In genomic region chrX:40871385-40872082, GRCh38 we compare ENCODE assay signal across 1 cellular context.
TF ChIP-seq lines count a peak whose summit lies in the region.

No MANE protein-coding gene starts in this region.

TF ChIP-seq in GM12878, 131 proteins besides CTCF, POLR2A, EP300 and RAD21 (continued from another document):
- TF ChIP-seq, protein P1, sequence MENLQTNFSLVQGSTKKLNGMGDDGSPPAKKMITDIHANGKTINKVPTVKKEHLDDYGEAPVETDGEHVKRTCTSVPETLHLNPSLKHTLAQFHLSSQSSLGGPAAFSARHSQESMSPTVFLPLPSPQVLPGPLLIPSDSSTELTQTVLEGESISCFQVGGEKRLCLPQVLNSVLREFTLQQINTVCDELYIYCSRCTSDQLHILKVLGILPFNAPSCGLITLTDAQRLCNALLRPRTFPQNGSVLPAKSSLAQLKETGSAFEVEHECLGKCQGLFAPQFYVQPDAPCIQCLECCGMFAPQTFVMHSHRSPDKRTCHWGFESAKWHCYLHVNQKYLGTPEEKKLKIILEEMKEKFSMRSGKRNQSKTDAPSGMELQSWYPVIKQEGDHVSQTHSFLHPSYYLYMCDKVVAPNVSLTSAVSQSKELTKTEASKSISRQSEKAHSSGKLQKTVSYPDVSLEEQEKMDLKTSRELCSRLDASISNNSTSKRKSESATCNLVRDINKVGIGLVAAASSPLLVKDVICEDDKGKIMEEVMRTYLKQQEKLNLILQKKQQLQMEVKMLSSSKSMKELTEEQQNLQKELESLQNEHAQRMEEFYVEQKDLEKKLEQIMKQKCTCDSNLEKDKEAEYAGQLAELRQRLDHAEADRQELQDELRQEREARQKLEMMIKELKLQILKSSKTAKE (IDR thresholded peaks at IDR 0.05; ENCODE audit: low read depth, poor library complexity, severe bottlenecking): peak; percentile 62
- TF ChIP-seq RB1 (IDR thresholded peaks at IDR 0.05; ENCODE audit: borderline replicate concordance): no peak
- TF ChIP-seq RELB (IDR thresholded peaks at IDR 0.05; ENCODE audit: low read depth): peak; percentile 99
- TF ChIP-seq POLR2AphosphoS5 (IDR thresholded peaks at IDR 0.05; ENCODE audit: low read length): 0 out of 2 replicates have a peak, but pooled peaks have one; percentile 48
- no peak for TF ChIP-seq GABPA (IDR thresholded peaks at IDR 0.05; ENCODE audit: low read depth)
- TF ChIP-seq NR2C2 (IDR thresholded peaks at IDR 0.05; ENCODE audit: borderline replicate concordance, control insufficient read depth, insufficient read length, low read depth): no peak
- TF ChIP-seq SP1 (IDR thresholded peaks at IDR 0.05; ENCODE audit: low read depth, low read length): peak; percentile 16
- peak; percentile 63; the same call in 1 of the 3 replicates for TF ChIP-seq POU2F2 (IDR thresholded peaks at IDR 0.05; ENCODE audit: borderline replicate concordance, low read depth, low read length)
- TF ChIP-seq DPF2 (IDR thresholded peaks at IDR 0.05): peak; percentile 76; the same call in 1 of the 2 replicates
- no peak for TF ChIP-seq ETV6 (conservative IDR thresholded peaks at IDR 0.05 in 1 of 2, IDR thresholded peaks at IDR 0.05 in 1 of 2; ENCODE audit: borderline replicate concordance in 1 of 2, low read depth in 1 of 2)
- peak; percentile 36 for TF ChIP-seq RUNX3 (IDR thresholded peaks at IDR 0.05; ENCODE audit: low read length)
- TF ChIP-seq ATF7 (IDR thresholded peaks at IDR 0.05; ENCODE audit: low read depth): peak; percentile 81
- peak; percentile 94 for TF ChIP-seq RELA (IDR thresholded peaks at IDR 0.05; ENCODE audit: borderline replicate concordance, partially characterized antibody)
- peak; percentile 64; the same call in 1 of the 2 replicates for TF ChIP-seq GATAD2B (conservative IDR thresholded peaks at IDR 0.05; ENCODE audit: low read depth)
- peak; percentile 78 for TF ChIP-seq FOXM1 (IDR thresholded peaks at IDR 0.05; ENCODE audit: low read depth, low read length)
- TF ChIP-seq ASH2L (IDR thresholded peaks at IDR 0.05; ENCODE audit: borderline replicate concordance, low read depth): 0 out of 2 replicates have a peak, but pooled peaks have one; percentile 50
- TF ChIP-seq PAX5 (IDR thresholded peaks at IDR 0.05; ENCODE audit: borderline replicate concordance, low read depth, low read length): peak; percentile 67; the same call in 1 of the 2 replicates
- peak; percentile 94 for TF ChIP-seq MEF2B (IDR thresholded peaks at IDR 0.05; ENCODE audit: partially characterized antibody, poor library complexity, severe bottlenecking)
- TF ChIP-seq EGR1 (IDR thresholded peaks at IDR 0.05; ENCODE audit: borderline replicate concordance in 1 of 2, low read depth in 2 of 2, low read length in 2 of 2): peak in 1 of 2 experiments; percentile 68; a peak in 2 of 3 replicates
- TF ChIP-seq NFIC (IDR thresholded peaks at IDR 0.05; ENCODE audit: low read depth, low read length): peak; percentile 75
- TF ChIP-seq NBN (IDR thresholded peaks at IDR 0.05): peak; percentile 77
- TF ChIP-seq POLR2AphosphoS2 (IDR thresholded peaks at IDR 0.05; ENCODE audit: low read depth, low read length): no peak
- TF ChIP-seq, protein P2, sequence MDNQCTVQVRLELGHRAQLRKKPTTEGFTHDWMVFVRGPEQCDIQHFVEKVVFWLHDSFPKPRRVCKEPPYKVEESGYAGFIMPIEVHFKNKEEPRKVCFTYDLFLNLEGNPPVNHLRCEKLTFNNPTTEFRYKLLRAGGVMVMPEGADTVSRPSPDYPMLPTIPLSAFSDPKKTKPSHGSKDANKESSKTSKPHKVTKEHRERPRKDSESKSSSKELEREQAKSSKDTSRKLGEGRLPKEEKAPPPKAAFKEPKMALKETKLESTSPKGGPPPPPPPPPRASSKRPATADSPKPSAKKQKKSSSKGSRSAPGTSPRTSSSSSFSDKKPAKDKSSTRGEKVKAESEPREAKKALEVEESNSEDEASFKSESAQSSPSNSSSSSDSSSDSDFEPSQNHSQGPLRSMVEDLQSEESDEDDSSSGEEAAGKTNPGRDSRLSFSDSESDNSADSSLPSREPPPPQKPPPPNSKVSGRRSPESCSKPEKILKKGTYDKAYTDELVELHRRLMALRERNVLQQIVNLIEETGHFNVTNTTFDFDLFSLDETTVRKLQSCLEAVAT (IDR thresholded peaks at IDR 0.05): peak; percentile 47; the same call in 1 of the 2 replicates
- TF ChIP-seq SMC3 (IDR thresholded peaks at IDR 0.05; ENCODE audit: borderline replicate concordance, low read length): peak; percentile 30; the same call in 1 of the 2 replicates
- TF ChIP-seq KLF5 (IDR thresholded peaks at IDR 0.05; ENCODE audit: partially characterized antibody): peak; percentile 43
- TF ChIP-seq BACH1 (IDR thresholded peaks at IDR 0.05; ENCODE audit: borderline replicate concordance): peak; percentile 48; the same call in 1 of the 2 replicates
- TF ChIP-seq ZNF384 (IDR thresholded peaks at IDR 0.05; ENCODE audit: borderline replicate concordance, low read depth, low read length): no peak
- peak; percentile 30; the same call in 1 of the 2 replicates for TF ChIP-seq ZNF217 (IDR thresholded peaks at IDR 0.05)
- TF ChIP-seq HDGF (IDR thresholded peaks at IDR 0.05): 0 out of 2 replicates have a peak, but pooled peaks have one; percentile 54
- peak; percentile 38 for TF ChIP-seq JUNB (IDR thresholded peaks at IDR 0.05)
- TF ChIP-seq MTA3 (IDR thresholded peaks at IDR 0.05; ENCODE audit: borderline replicate concordance, low read length): no peak
